8 cellular contexts compared by ENCODE assay signal in the genomic region with DNA sequence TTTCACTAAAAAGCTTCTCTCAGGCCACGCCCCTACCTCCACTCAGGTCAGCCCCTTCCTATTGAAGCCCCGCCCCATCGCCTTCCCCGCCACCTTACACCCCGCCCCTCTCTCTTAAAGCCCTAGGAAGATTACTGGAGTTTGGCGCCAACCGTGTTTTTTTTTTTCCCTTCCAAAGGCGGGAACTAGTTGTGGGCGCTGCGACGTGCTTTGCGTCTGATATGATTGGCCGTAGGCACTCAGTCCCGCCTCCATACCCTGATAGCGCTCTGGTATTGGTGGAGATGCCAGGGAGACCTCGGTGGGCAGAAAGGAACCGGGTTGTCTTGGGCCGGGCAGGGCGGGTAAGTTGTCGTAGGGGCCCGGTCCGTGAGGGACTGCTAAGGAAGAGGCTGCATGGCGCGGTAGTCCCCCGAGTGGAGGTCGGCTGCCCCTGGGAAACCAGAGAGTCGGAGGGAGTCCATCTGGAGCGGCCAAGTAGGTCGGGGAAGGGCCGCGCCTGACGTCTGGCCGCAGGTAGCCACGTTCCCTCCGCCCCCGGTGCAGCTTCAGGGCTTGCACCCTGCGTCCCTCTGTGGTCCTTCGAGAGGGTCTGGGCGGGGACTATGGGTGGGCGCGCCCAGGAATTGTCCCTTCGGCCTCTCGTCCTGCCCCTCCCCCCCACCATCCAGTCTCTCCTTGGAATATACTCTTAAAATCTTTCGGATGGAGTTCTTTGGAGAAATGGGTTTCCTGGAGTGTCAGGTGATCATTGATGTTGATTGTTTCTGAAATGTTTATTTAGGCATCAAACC. TPM values are rescaled to one million over a fixed set of nuclear protein-coding genes. Genes with fewer than 3 reads are reported as not detected.
DNase-seq lines count a peak whose midpoint lies in the region; ATAC-seq and TF ChIP-seq lines count a peak whose summit lies in the region.

A gene (plus strand): TSS at position 290 of the 794 bp plus-strand sequence.

- H3K27me3 ChIP-seq in SK-N-SH (ENCODE audit: insufficient read depth) (no peaks in the 10 kb centered on the region), testis (no peaks in the 10 kb centered on the region)

- no peaks in the 10 kb centered on the region for H3K9me2 ChIP-seq in SK-N-SH

- POLR2A ChIA-PET in SK-N-SH (lab: Yijun Ruan, JAX), result interaction anchor here (0.6 to 2.2 kb wide), 3 partner anchors 10 to 16 kb away, joined by 4 to 22 read pairs (median 6); a partner anchor contains a TSS

- ATAC-seq in HG02571 (IDR thresholded peaks at IDR 0.05; ENCODE audit: unreplicated experiment), result peak; percentile 98
- peak; percentile 99 for ATAC-seq in omental fat pad (ENCODE audit: low FRiP score)

- WGBS in SK-N-SH (ENCODE audit: low lambda C conversion rate), result under 1% methylated on average over 34 of the region's 44 CpGs
- 0 to 1% methylated on average over 39 to 44 of the region's 44 CpGs for WGBS in testis, 2 donors

- TF ChIP-seq CTCF in SK-N-SH (IDR thresholded peaks at IDR 0.05) (no peak), omental fat pad (IDR thresholded peaks at IDR 0.05) (no peak), testis (IDR thresholded peaks at IDR 0.05) (no peak)

- no peak for TF ChIP-seq POLR2A in testis (IDR thresholded peaks at IDR 0.05)

- H3K4me3 ChIP-seq in SK-N-SH (ENCODE audit: low read depth in 2 of 2, low read length in 1 of 2), result peak within 1 kb of the TSS; percentile 68 to 95
- peak within 1 kb of the TSS; percentile 85 to 97 for H3K4me3 ChIP-seq in testis

- H3F3A ChIP-seq in SK-N-SH (replicated peaks; ENCODE audit: insufficient read depth), result peaks cover 5% of the 10 kb centered on the region

- peak within 1 kb of the TSS; percentile 75 for H3K9ac ChIP-seq in SK-N-SH

- H3K27ac ChIP-seq in SK-N-SH (ENCODE audit: low read depth in 2 of 2, low read length in 1 of 2) (peak within 1 kb of the TSS; percentile 64 to 67), testis (peak within 1 kb of the TSS; percentile 79 to 85)

- 0 out of 4 replicates have a peak, but pooled peaks of 1 of the 2 experiments have one; percentile 10 for TF ChIP-seq EP300 in SK-N-SH (IDR thresholded peaks at IDR 0.05; ENCODE audit: borderline replicate concordance in 1 of 2, low read depth in 1 of 2, low read length in 1 of 2)

- H3K4me1 ChIP-seq in SK-N-SH (ENCODE audit: control insufficient read depth in 1 of 2, insufficient read depth in 2 of 2, low read depth in 1 of 2, low read length in 1 of 2) (peaks cover 0 to 3% of the 10 kb centered on the region in 2 experiments; a peak in 1 of 4 replicates), testis (peaks cover 8% of the 10 kb centered on the region)

- intact Hi-C loops in testis (cut with DNase I; ENCODE audit: low total_unique reads), result no loop called here

- peak within 1 kb of the TSS; percentile 98 for H2AFZ ChIP-seq in SK-N-SH (ENCODE audit: low read depth)

- no peaks in the 10 kb centered on the region for H3K9me3 ChIP-seq in SK-N-SH
- H3K9me3 ChIP-seq in testis, result no peaks in the 10 kb centered on the region

- CTCF ChIA-PET in SK-N-SH (lab: Yijun Ruan, JAX), result interaction anchor here (1.8 kb wide), 1 partner anchor 10 kb away, joined by 16 read pairs; a partner anchor contains a TSS

- H3K4me2 ChIP-seq in SK-N-SH, result peak within 1 kb of the TSS; percentile 85

- TF ChIP-seq RAD21 in SK-N-SH (IDR thresholded peaks at IDR 0.05; ENCODE audit: low read length), result no peak

- H4K20me1 ChIP-seq in SK-N-SH (ENCODE audit: insufficient read depth), result no peaks in the 10 kb centered on the region

- peak; percentile 98 for DNase-seq in GM04504 (ENCODE audit: low read depth)
- peak; percentile 97 for DNase-seq in NCI-H1048 (lab: John Stamatoyannopoulos, UW)
- DNase-seq in SK-N-SH, result peak; percentile 94
- DNase-seq in activated naive CD4-positive, alpha-beta T cell treated with anti-CD3 and anti-CD28 coated beads, Interleukin-2, amount 50 U/mL, for 16 hours, result peak; percentile 92
- peak; percentile 98 for DNase-seq in glomerular endothelial cell (ENCODE audit: extremely low read depth, low read depth, low spot score)
- DNase-seq in omental fat pad (ENCODE audit: low spot score), result peak; percentile 86
- peak; percentile 98 for DNase-seq in testis

- peaks cover 0 to 14% of the 10 kb centered on the region in 2 experiments for H3K36me3 ChIP-seq in SK-N-SH (replicated peaks in 1 of 2; ENCODE audit: control insufficient read depth in 1 of 2, insufficient read depth in 2 of 2, low read length in 1 of 2)
- no peaks in the 10 kb centered on the region for H3K36me3 ChIP-seq in testis (ENCODE audit: low read depth, missing control alignments)

- peaks cover 47% of the 10 kb centered on the region for H3K79me2 ChIP-seq in SK-N-SH (ENCODE audit: insufficient read depth)

TF ChIP-seq in SK-N-SH, 30 proteins besides CTCF, POLR2A, EP300 and RAD21 (continues in another document):
- TF ChIP-seq TCF12 (IDR thresholded peaks at IDR 0.05) (no peak), MEF2A (IDR thresholded peaks at IDR 0.05; ENCODE audit: borderline replicate concordance, low read depth) (no peak), JUND (IDR thresholded peaks at IDR 0.05) (no peak), NRF1 (IDR thresholded peaks at IDR 0.05; ENCODE audit: low read depth, low read length) (no peak), POLR2AphosphoS5 (IDR thresholded peaks at IDR 0.05; ENCODE audit: low read depth, low read length) (peak; percentile 45; the same call in 1 of the 2 replicates), FOXJ3 (CRISPR knock-in tag; IDR thresholded peaks at IDR 0.05) (no peak), ELF1 (IDR thresholded peaks at IDR 0.05) (no peak; the same call in 1 of the 2 replicates), RCOR1 (IDR thresholded peaks at IDR 0.05; ENCODE audit: low read length) (no peak)
- TF ChIP-seq, protein P1, sequence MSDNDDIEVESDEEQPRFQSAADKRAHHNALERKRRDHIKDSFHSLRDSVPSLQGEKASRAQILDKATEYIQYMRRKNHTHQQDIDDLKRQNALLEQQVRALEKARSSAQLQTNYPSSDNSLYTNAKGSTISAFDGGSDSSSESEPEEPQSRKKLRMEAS (IDR thresholded peaks at IDR 0.05; ENCODE audit: low read depth), result peak; percentile 44; the same call in 1 of the 2 replicates
- TF ChIP-seq, protein P2, sequence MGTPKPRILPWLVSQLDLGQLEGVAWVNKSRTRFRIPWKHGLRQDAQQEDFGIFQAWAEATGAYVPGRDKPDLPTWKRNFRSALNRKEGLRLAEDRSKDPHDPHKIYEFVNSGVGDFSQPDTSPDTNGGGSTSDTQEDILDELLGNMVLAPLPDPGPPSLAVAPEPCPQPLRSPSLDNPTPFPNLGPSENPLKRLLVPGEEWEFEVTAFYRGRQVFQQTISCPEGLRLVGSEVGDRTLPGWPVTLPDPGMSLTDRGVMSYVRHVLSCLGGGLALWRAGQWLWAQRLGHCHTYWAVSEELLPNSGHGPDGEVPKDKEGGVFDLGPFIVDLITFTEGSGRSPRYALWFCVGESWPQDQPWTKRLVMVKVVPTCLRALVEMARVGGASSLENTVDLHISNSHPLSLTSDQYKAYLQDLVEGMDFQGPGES (IDR thresholded peaks at IDR 0.05; ENCODE audit: low read depth, low read length), result no peak; the same call in 1 of the 2 replicates
- TF ChIP-seq, protein P3, sequence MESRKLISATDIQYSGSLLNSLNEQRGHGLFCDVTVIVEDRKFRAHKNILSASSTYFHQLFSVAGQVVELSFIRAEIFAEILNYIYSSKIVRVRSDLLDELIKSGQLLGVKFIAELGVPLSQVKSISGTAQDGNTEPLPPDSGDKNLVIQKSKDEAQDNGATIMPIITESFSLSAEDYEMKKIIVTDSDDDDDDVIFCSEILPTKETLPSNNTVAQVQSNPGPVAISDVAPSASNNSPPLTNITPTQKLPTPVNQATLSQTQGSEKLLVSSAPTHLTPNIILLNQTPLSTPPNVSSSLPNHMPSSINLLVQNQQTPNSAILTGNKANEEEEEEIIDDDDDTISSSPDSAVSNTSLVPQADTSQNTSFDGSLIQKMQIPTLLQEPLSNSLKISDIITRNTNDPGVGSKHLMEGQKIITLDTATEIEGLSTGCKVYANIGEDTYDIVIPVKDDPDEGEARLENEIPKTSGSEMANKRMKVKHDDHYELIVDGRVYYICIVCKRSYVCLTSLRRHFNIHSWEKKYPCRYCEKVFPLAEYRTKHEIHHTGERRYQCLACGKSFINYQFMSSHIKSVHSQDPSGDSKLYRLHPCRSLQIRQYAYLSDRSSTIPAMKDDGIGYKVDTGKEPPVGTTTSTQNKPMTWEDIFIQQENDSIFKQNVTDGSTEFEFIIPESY (IDR thresholded peaks at IDR 0.05; ENCODE audit: borderline replicate concordance, low read depth), result no peak
- TF ChIP-seq, protein P4, sequence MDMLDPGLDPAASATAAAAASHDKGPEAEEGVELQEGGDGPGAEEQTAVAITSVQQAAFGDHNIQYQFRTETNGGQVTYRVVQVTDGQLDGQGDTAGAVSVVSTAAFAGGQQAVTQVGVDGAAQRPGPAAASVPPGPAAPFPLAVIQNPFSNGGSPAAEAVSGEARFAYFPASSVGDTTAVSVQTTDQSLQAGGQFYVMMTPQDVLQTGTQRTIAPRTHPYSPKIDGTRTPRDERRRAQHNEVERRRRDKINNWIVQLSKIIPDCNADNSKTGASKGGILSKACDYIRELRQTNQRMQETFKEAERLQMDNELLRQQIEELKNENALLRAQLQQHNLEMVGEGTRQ (IDR thresholded peaks at IDR 0.05; ENCODE audit: borderline replicate concordance, low read depth, low read length), result no peak

RNA-seq across cellular contexts. Expression of the gene that starts here (rescaled TPM):
- polyA plus RNA-seq in SK-N-SH (2012; rRNA removed), result 2.8 and 3.2 TPM in 2 replicates
- 3.6 and 4.0 TPM in 2 replicates for polyA plus RNA-seq in SK-N-SH (2012; cell fraction: cytosol; rRNA removed)
- 3.3 and 6.8 TPM in 2 replicates for polyA plus RNA-seq in SK-N-SH (2012; cell fraction: nucleus; rRNA removed)
- 6.6 and 12.5 TPM in 2 replicates for total RNA-seq in glomerular endothelial cell
- 10 to 100 TPM in 2 of 4 donors, 1 to 10 TPM in 2; 8.6 to 24.0 (median 11.0) TPM for total RNA-seq in omental fat pad
- total RNA-seq in testis, result 10 to 100 TPM; 18.3 to 21.6 TPM
- polyA plus RNA-seq in testis (ENCODE audit: insufficient read depth, low read depth, low replicate concordance), result 3.3 TPM

Comparison
In these comparisons a context has a peak if more than half of its experiments do, and no peak if none do; other contexts are left out.
1. Peak in every context shown above with its lines: DNase-seq, ATAC-seq, H3K4me3 ChIP-seq and H3K27ac ChIP-seq.